8 cellular contexts compared by ENCODE assay signal in the genomic region with DNA sequence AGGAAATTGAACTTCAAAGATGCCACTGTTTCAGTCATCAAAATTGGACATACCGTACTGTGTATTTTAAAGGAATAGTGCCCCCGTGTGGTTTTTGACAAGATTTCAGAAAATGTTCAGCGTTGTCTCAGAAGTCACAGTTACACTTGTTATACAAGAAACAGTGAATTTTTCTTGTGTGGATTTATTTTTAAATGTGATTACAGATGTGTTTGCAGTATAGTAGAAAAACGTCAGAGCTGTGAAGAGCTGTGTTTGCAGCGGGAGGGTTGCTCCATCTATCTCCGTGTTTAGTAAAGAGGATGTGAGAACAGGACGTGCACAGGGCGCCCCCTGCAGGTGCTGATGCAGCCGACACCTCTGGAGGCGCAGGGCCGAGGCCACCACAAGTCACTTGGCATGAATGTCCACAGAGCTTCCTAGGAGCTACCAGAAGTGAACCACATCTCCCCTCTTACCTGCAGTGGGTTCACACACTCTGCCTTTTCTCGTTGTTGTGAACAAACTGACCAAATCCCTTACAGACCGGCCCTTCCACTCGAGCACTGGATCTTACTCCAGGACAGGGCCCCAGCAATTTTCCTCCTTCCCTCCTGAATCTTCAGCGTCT.
DNase-seq lines count a peak whose midpoint lies in the region; ATAC-seq and TF ChIP-seq lines count a peak whose summit lies in the region.

No MANE protein-coding gene starts in this region.

- peak overlapping the region in 6 of 10 donors; percentile 38 to 51 (median 43) for H3K4me3 ChIP-seq in heart right ventricle
- no peak overlapping the region for H3K4me3 ChIP-seq in aorta (ENCODE audit: low read length in 2 of 2)

- TF ChIP-seq CTCF in GM12873 (IDR thresholded peaks at IDR 0.05; ENCODE audit: insufficient read depth, low read depth, low read length, missing control alignments) = peak; percentile 98
- peak; percentile 86 to 98 (median 92) for TF ChIP-seq CTCF in heart right ventricle (IDR thresholded peaks at IDR 0.05)

- 17 to 18% methylated on average over 15 of the region's 15 CpGs for WGBS in heart right ventricle, 2 donors
- 15% methylated on average over 15 of the region's 15 CpGs for WGBS in aorta, 2 donors

- H3K9me3 ChIP-seq in heart right ventricle (no peaks in the 10 kb centered on the region), aorta (ENCODE audit: control insufficient read depth, low read length) (no peaks in the 10 kb centered on the region)

- H3K36me3 ChIP-seq in heart right ventricle (no peaks in the 10 kb centered on the region), aorta (ENCODE audit: control insufficient read depth in 1 of 2, insufficient read depth in 2 of 2, low read length in 1 of 2) (no peaks in the 10 kb centered on the region)

- intact Hi-C loops in heart right ventricle (cut with DNase I) = loop anchor here in 5 of 10 donors (5.0 to 10.0 kb wide), 2 partner anchors 408 to 411 kb away; no protein-coding TSS in a partner anchor
- intact Hi-C loops in aorta (cut with DNase I) = loop anchor here (5.0 to 10.0 kb wide), 2 partner anchors 333 to 411 kb away; no protein-coding TSS in a partner anchor

- peaks cover 0 to 7% (median 0%) of the 10 kb centered on the region in 9 donors for H3K4me1 ChIP-seq in heart right ventricle
- H3K4me1 ChIP-seq in aorta (ENCODE audit: control insufficient read depth in 1 of 2, insufficient read depth in 2 of 2, low read length in 2 of 2) = no peaks in the 10 kb centered on the region

- DNase-seq in NCI-H1105 (lab: John Stamatoyannopoulos, UW) (peak; percentile 74), SW 1271 (lab: John Stamatoyannopoulos, UW) (peak; percentile 35 to 88), heart right ventricle (peak; percentile 78 to 83), putamen (ENCODE audit: low spot score) (peak; percentile 73), aorta (peak; percentile 89 to 95)
- DNase-seq in activated naive CD8-positive, alpha-beta T cell treated with anti-CD3 and anti-CD28 coated beads, Interleukin-2, amount 50 U/mL, for 16 hours (ENCODE audit: low read depth, low spot score) = peak; percentile 52

- ATAC-seq in HG02759 (IDR thresholded peaks at IDR 0.05; ENCODE audit: unreplicated experiment) (peak; percentile 89), heart right ventricle (peak; percentile 89 to 98 (median 96)), aorta (ENCODE audit: low FRiP score) (peak; percentile 93)

- H3K27me3 ChIP-seq in heart right ventricle = no peaks in the 10 kb centered on the region
- no peaks in the 10 kb centered on the region for H3K27me3 ChIP-seq in aorta (ENCODE audit: control insufficient read depth in 1 of 2, insufficient read depth in 2 of 2, low read length in 1 of 2)

- no peak overlapping the region for H3K27ac ChIP-seq in heart right ventricle
- no peak overlapping the region for H3K27ac ChIP-seq in aorta (ENCODE audit: low read depth in 1 of 2, low read length in 2 of 2)

Comparison
In these comparisons a context has a peak if more than half of its experiments do, and no peak if none do; other contexts are left out.
1. H3K4me3 ChIP-seq: peak in heart right ventricle (6 of 10); none in aorta (0 of 2).
2. Peak in every context shown above with its lines, with median percentiles within 50 percentile points of each other: ATAC-seq and DNase-seq.